ENCODE assay signal across 1 cellular context in genomic region chr16:85688586-85689284, GRCh38.
A peak's percentile ranks its signal among the peaks of the same experiment; 100 is the strongest.
TF ChIP-seq lines count a peak whose summit lies in the region.

TSS of gene GINS2 (minus strand) at chr16:85688954. CDS start at chr16:85688898, 56 bp downstream.

TF ChIP-seq in K562, 482 proteins besides CTCF, POLR2A, EP300 and RAD21 (continued from another document and continues in another):
- TF ChIP-seq RREB1 (CRISPR knock-in tag; IDR thresholded peaks at IDR 0.05) = no peak
- TF ChIP-seq ZNF121 (CRISPR knock-in tag; conservative IDR thresholded peaks at IDR 0.05) = no peak
- TF ChIP-seq ZNF589 (CRISPR knock-in tag; IDR thresholded peaks at IDR 0.05; ENCODE audit: low read depth) = no peak
- TF ChIP-seq TRIM25 (IDR thresholded peaks at IDR 0.05; ENCODE audit: borderline replicate concordance) = no peak
- no peak for TF ChIP-seq FOXA1 (IDR thresholded peaks at IDR 0.05; ENCODE audit: borderline replicate concordance)
- TF ChIP-seq MLLT1 (IDR thresholded peaks at IDR 0.05) = no peak
- TF ChIP-seq EP400 (IDR thresholded peaks at IDR 0.05) = peak; percentile 83
- TF ChIP-seq NR4A1 (CRISPR knock-in tag; IDR thresholded peaks at IDR 0.05) = no peak
- TF ChIP-seq NR4A1 (tag; IDR thresholded peaks at IDR 0.05) = no peak
- peak; percentile 34 for TF ChIP-seq ASH1L (IDR thresholded peaks at IDR 0.05; ENCODE audit: borderline replicate concordance, low read depth, partially characterized antibody)
- TF ChIP-seq CBX2 (IDR thresholded peaks at IDR 0.05; ENCODE audit: insufficient read depth, low read length, poor library complexity, severe bottlenecking) = no peak
- TF ChIP-seq ESRRA (IDR thresholded peaks at IDR 0.05; ENCODE audit: borderline replicate concordance, low read depth) = no peak
- no peak for TF ChIP-seq ZNF184 (CRISPR knock-in tag; IDR thresholded peaks at IDR 0.05)
- TF ChIP-seq E2F3 (CRISPR knock-in tag; IDR thresholded peaks at IDR 0.05) = peak; percentile 99
- no peak for TF ChIP-seq SIRT6 (IDR thresholded peaks at IDR 0.05; ENCODE audit: low read depth, low read length)
- TF ChIP-seq CBFA2T3 (IDR thresholded peaks at IDR 0.05) = no peak
- TF ChIP-seq SNIP1 (IDR thresholded peaks at IDR 0.05; ENCODE audit: low read depth) = no peak
- no peak for TF ChIP-seq TCF15 (CRISPR knock-in tag; IDR thresholded peaks at IDR 0.05)
- no peak for TF ChIP-seq FOXP4 (CRISPR knock-in tag; IDR thresholded peaks at IDR 0.05; ENCODE audit: borderline replicate concordance)
- no peak for TF ChIP-seq ZNF354B (CRISPR knock-in tag; IDR thresholded peaks at IDR 0.05)
- TF ChIP-seq HMGN3 (IDR thresholded peaks at IDR 0.05; ENCODE audit: borderline replicate concordance, extremely low read depth, insufficient read length, low read depth, low read length) = peak; percentile 63
- TF ChIP-seq ZNF146 (CRISPR knock-in tag; IDR thresholded peaks at IDR 0.05; ENCODE audit: unreplicated experiment) = no peak
- no peak for TF ChIP-seq ZKSCAN8 (CRISPR knock-in tag; IDR thresholded peaks at IDR 0.05)
- peak in 1 of 2 experiments; percentile 34; a peak in 1 of 4 replicates for TF ChIP-seq NONO (IDR thresholded peaks at IDR 0.05; ENCODE audit: low read depth in 2 of 2, low read length in 1 of 2)
- no peak for TF ChIP-seq FOXP1 (CRISPR knock-in tag; IDR thresholded peaks at IDR 0.05)
- no peak for TF ChIP-seq E2F5 (CRISPR knock-in tag; IDR thresholded peaks at IDR 0.05)
- no peak for TF ChIP-seq NFIC (IDR thresholded peaks at IDR 0.05)
- TF ChIP-seq FOS (IDR thresholded peaks at IDR 0.05; ENCODE audit: extremely low read depth, insufficient read length) = peak; percentile 84
- TF ChIP-seq CBX1 (IDR thresholded peaks at IDR 0.05; ENCODE audit: low read depth) = no peak
- TF ChIP-seq RBM34 (IDR thresholded peaks at IDR 0.05; ENCODE audit: borderline replicate concordance, insufficient read depth, low read length) = no peak
- 0 out of 4 replicates have a peak, but pooled peaks of 1 of the 2 experiments have one; percentile 24 for TF ChIP-seq FOXA3 (CRISPR knock-in tag; conservative IDR thresholded peaks at IDR 0.05 in 1 of 2, IDR thresholded peaks at IDR 0.05 in 1 of 2)
- no peak for TF ChIP-seq GTF3C2 (IDR thresholded peaks at IDR 0.05; ENCODE audit: borderline replicate concordance, extremely low read depth, insufficient read length)
- TF ChIP-seq ZBTB34 (CRISPR knock-in tag; IDR thresholded peaks at IDR 0.05) = no peak
- TF ChIP-seq RBBP5 (IDR thresholded peaks at IDR 0.05; ENCODE audit: borderline replicate concordance, insufficient read depth, low read length, poor library complexity, severe bottlenecking) = peak; percentile 80
- no peak for TF ChIP-seq ZC3H8 (IDR thresholded peaks at IDR 0.05)
- peak; percentile 75 for TF ChIP-seq SP2 (IDR thresholded peaks at IDR 0.05; ENCODE audit: extremely low read depth, low read depth, low read length, poor library complexity, severe bottlenecking)
- TF ChIP-seq YY1 (IDR thresholded peaks at IDR 0.05; ENCODE audit: borderline replicate concordance in 1 of 3, control insufficient read depth in 1 of 3, extremely low read depth in 1 of 3, insufficient read depth in 3 of 3, insufficient read length in 1 of 3, insufficient replicate concordance in 2 of 3, low read depth in 1 of 3, low read length in 2 of 3) = peak; percentile 38 to 83 (median 65)
- TF ChIP-seq WHSC1 (IDR thresholded peaks at IDR 0.05; ENCODE audit: low read length) = no peak
- no peak for TF ChIP-seq BCOR (IDR thresholded peaks at IDR 0.05)
- TF ChIP-seq KLF13 (tag; IDR thresholded peaks at IDR 0.05; ENCODE audit: borderline replicate concordance, low read depth) = no peak
- no peak for TF ChIP-seq NR2C2 (CRISPR knock-in tag; IDR thresholded peaks at IDR 0.05)
- TF ChIP-seq NR2C2 (tag; IDR thresholded peaks at IDR 0.05) = no peak
- TF ChIP-seq ZNF436 (CRISPR knock-in tag; IDR thresholded peaks at IDR 0.05) = no peak
- no peak for TF ChIP-seq YBX1 (IDR thresholded peaks at IDR 0.05)
- TF ChIP-seq HMG20B (CRISPR knock-in tag; IDR thresholded peaks at IDR 0.05) = no peak
